In genomic region chr18:25039781-25040180, GRCh38 we compare ENCODE assay signal across 15 cellular contexts.
A peak's percentile ranks its signal among the peaks of the same experiment; 100 is the strongest.
DNase-seq lines count a peak whose midpoint lies in the region; ATAC-seq, FAIRE-seq and TF ChIP-seq lines count a peak whose summit lies in the region.
"Had no signal": no experiment of that assay in that cellular context is flagged by ENCODE, and none has a peak within 500 bp of the region (broad histone marks: within the 10 kb centered on the region; RNA-seq: fewer than 3 reads in every experiment).

No MANE protein-coding gene starts in this region.

- no peak overlapping the region for H3K4me3 ChIP-seq in GM23338
- no peak overlapping the region for H3K4me3 ChIP-seq in bronchial epithelial cell (ENCODE audit: low read depth, low read length)
- H3K4me3 ChIP-seq: BLaER1 treated with 17β-estradiol and CSF1 and Interleukin-3, amounts not matched to agents 10 nM and 100 nM; GM12878; HAP-1 had no signal

- H3F3A ChIP-seq in GM23338 (replicated peaks; ENCODE audit: low read depth): no peaks in the 10 kb centered on the region

- no peaks in the 10 kb centered on the region for H4K20me1 ChIP-seq in GM23338 (replicated peaks; ENCODE audit: insufficient read depth)
- H4K20me1 ChIP-seq: BLaER1 treated with 17β-estradiol and CSF1 and Interleukin-3, amounts not matched to agents 10 nM and 100 nM had no signal

- H3K9me3 Mint-ChIP-seq in GM23338 (no peaks in the 10 kb centered on the region), neural crest cell (no peaks in the 10 kb centered on the region)
- H3K9me3 Mint-ChIP-seq: CD8-positive, alpha-beta T cell had no signal

- H3K79me2 ChIP-seq in GM23338 (replicated peaks; ENCODE audit: insufficient read depth): no peaks in the 10 kb centered on the region

- no peak overlapping the region for H3K27ac ChIP-seq in GM23338 (ENCODE audit: low read depth)
- H3K27ac ChIP-seq: BLaER1 treated with 17β-estradiol and CSF1 and Interleukin-3, amounts not matched to agents 10 nM and 100 nM had no signal

- H3K36me3 Mint-ChIP-seq in GM23338 (ENCODE audit: low read depth): no peaks in the 10 kb centered on the region
- no peaks in the 10 kb centered on the region for H3K36me3 Mint-ChIP-seq in neural crest cell (ENCODE audit: low read depth)
- H3K36me3 Mint-ChIP-seq: CD8-positive, alpha-beta T cell had no signal

- H2AFZ ChIP-seq in GM23338: no peak overlapping the region

- DNase-seq in GM23338 (ENCODE audit: low spot score): no peak
- no peak for DNase-seq in bronchial epithelial cell (ENCODE audit: low read depth)
- no peak for DNase-seq in neural crest cell (ENCODE audit: low read depth, low spot score)
- DNase-seq in hypothalamus (lab: John Stamatoyannopoulos, UW): no peak
- no peak for DNase-seq in NOMO-1 treated with DMSO at 0.1 percent for 48 hours (lab: John Stamatoyannopoulos, UW; ENCODE audit: unreplicated experiment)
- no peak for DNase-seq in NK-92 treated with Interleukin-12 subunit alpha and Interleukin-12 subunit beta, amount 100 ng/mL, for 24 hours (lab: John Stamatoyannopoulos, UW)
- DNase-seq: Calu3; CD8-positive, alpha-beta T cell; DMS79 treated with DMSO at 0.1 percent for 48 hours had no signal

- H3K27me3 Mint-ChIP-seq in GM23338 (ENCODE audit: insufficient read depth, low read depth, poor library complexity) (peaks cover 12% of the 10 kb centered on the region), neural crest cell (ENCODE audit: low read depth) (no peaks in the 10 kb centered on the region)

- 0 out of 2 replicates have a peak overlapping the region, but pooled peaks have one; percentile 48 for H3K4me2 ChIP-seq in GM23338
- H3K4me2 ChIP-seq: BLaER1 treated with 17β-estradiol and CSF1 and Interleukin-3, amounts not matched to agents 10 nM and 100 nM had no signal

- H3K4me1 Mint-ChIP-seq in GM23338 (peaks cover 30% of the 10 kb centered on the region), neural crest cell (peaks cover 26% of the 10 kb centered on the region)
- H3K4me1 Mint-ChIP-seq: B cell had no signal

- H3K27ac Mint-ChIP-seq in GM23338 (no peak overlapping the region), neural crest cell (ENCODE audit: unreplicated experiment) (peak overlapping the region; percentile 40)
- H3K27ac Mint-ChIP-seq: B cell; CD8-positive, alpha-beta T cell had no signal

- ATAC-seq in GM23338: no peak
- ATAC-seq: CD8-positive, alpha-beta T cell; GM12878; HepG2 had no signal

- H3K36me3 ChIP-seq in GM23338 (ENCODE audit: insufficient read depth) (no peaks in the 10 kb centered on the region), bronchial epithelial cell (ENCODE audit: control insufficient read depth, insufficient read depth, low read length) (no peaks in the 10 kb centered on the region)
- H3K36me3 ChIP-seq: BLaER1 treated with 17β-estradiol and CSF1 and Interleukin-3, amounts not matched to agents 10 nM and 100 nM; HAP-1 had no signal

- no peaks in the 10 kb centered on the region; the same call in 1 of the 2 replicates for H3K9me2 ChIP-seq in GM23338 (ENCODE audit: insufficient read depth)

- peaks cover 25% of the 10 kb centered on the region for H3K27me3 ChIP-seq in GM23338 (ENCODE audit: insufficient read depth)
- H3K27me3 ChIP-seq in bronchial epithelial cell (ENCODE audit: control insufficient read depth, insufficient read depth, low read length): no peaks in the 10 kb centered on the region
- H3K27me3 ChIP-seq: BLaER1 treated with 17β-estradiol and CSF1 and Interleukin-3, amounts not matched to agents 10 nM and 100 nM had no signal

- H3K4me3 Mint-ChIP-seq in GM23338 (no peak overlapping the region), neural crest cell (no peak overlapping the region)
- H3K4me3 Mint-ChIP-seq: B cell; CD8-positive, alpha-beta T cell had no signal

- TF ChIP-seq CTCF in GM23338 (conservative IDR thresholded peaks at IDR 0.05; ENCODE audit: low read depth in 2 of 2) (no peak), bronchial epithelial cell (IDR thresholded peaks at IDR 0.05; ENCODE audit: insufficient read depth, low read length, severe bottlenecking) (no peak), neural crest cell (conservative IDR thresholded peaks at IDR 0.05) (no peak)

- FAIRE-seq in bronchial epithelial cell (lab: Jason Lieb, UNC): peak; percentile 90
- FAIRE-seq: GM12878, GM19239, HepG2 had no signal

- H3K4me1 ChIP-seq in GM23338 (ENCODE audit: insufficient read depth): 0 out of 2 replicates have a peak, but pooled peaks cover 8% of the 10 kb centered on the region
- H3K4me1 ChIP-seq: BLaER1 treated with 17β-estradiol and CSF1 and Interleukin-3, amounts not matched to agents 10 nM and 100 nM had no signal

TF ChIP-seq in GM23338, 12 proteins besides CTCF, POLR2A, EP300 and RAD21 (continues in another document):
- no peak for TF ChIP-seq POLR2AphosphoS5 (IDR thresholded peaks at IDR 0.05; ENCODE audit: low read depth)
- no peak for TF ChIP-seq STAT1 (IDR thresholded peaks at IDR 0.05; ENCODE audit: unreplicated experiment)
- no peak for TF ChIP-seq REST (IDR thresholded peaks at IDR 0.05; ENCODE audit: unreplicated experiment)
- no peak for TF ChIP-seq EZH2phosphoT487 (IDR thresholded peaks at IDR 0.05; ENCODE audit: unreplicated experiment)
- no peak for TF ChIP-seq ETS1 (IDR thresholded peaks at IDR 0.05)
- TF ChIP-seq ZNF331 (CRISPR knock-in tag; IDR thresholded peaks at IDR 0.05; ENCODE audit: low read depth): no peak
- no peak for TF ChIP-seq EZH2 (IDR thresholded peaks at IDR 0.05; ENCODE audit: low read depth, unreplicated experiment)
- TF ChIP-seq JUNB (IDR thresholded peaks at IDR 0.05; ENCODE audit: unreplicated experiment): no peak
- TF ChIP-seq CREB1 (CRISPR knock-in tag; IDR thresholded peaks at IDR 0.05; ENCODE audit: low read depth): no peak
- no peak for TF ChIP-seq NANOG (IDR thresholded peaks at IDR 0.05; ENCODE audit: borderline replicate concordance)
- no peak for TF ChIP-seq ZNF114 (CRISPR knock-in tag; IDR thresholded peaks at IDR 0.05)
